ENCODE assay signal across 9 cellular contexts in genomic region chr11:66643745-66644437, GRCh38. TPM values are rescaled to one million over a fixed set of nuclear protein-coding genes. Genes with fewer than 3 reads are reported as not detected.
DNase-seq lines count a peak whose midpoint lies in the region; ATAC-seq and TF ChIP-seq lines count a peak whose summit lies in the region.
"Had no signal": no experiment of that assay in that cellular context is flagged by ENCODE, and none has a peak within 500 bp of the region (broad histone marks: within the 10 kb centered on the region; RNA-seq: fewer than 3 reads in every experiment).

No MANE protein-coding gene starts in this region.

- no peaks in the 10 kb centered on the region for H3K9me2 ChIP-seq in hepatocyte (replicated peaks; ENCODE audit: insufficient read depth)

- H3K4me1 ChIP-seq in left ventricle myocardium inferior: peaks cover 88% of the 10 kb centered on the region
- peaks cover 40% of the 10 kb centered on the region for H3K4me1 ChIP-seq in hepatocyte (ENCODE audit: insufficient read depth)
- peaks cover 78% of the 10 kb centered on the region for H3K4me1 ChIP-seq in vagina

- 94% methylated on average over 24 of the region's 24 CpGs for WGBS in hepatocyte (ENCODE audit: low lambda C conversion rate, missing lambda C conversion rate)

- H3K27ac ChIP-seq in left ventricle myocardium inferior (replicated peaks) (no peak overlapping the region), hepatocyte (no peak overlapping the region), vagina (no peak overlapping the region)

- H3K27me3 ChIP-seq in left ventricle myocardium inferior (ENCODE audit: low read depth) (no peaks in the 10 kb centered on the region), hepatocyte (no peaks in the 10 kb centered on the region), vagina (no peaks in the 10 kb centered on the region)

- peaks cover 79% of the 10 kb centered on the region for H3K36me3 ChIP-seq in left ventricle myocardium inferior
- H3K36me3 ChIP-seq in hepatocyte (replicated peaks; ENCODE audit: insufficient read depth, low read depth): peaks cover 3% of the 10 kb centered on the region
- H3K36me3 ChIP-seq in vagina: peaks cover 0 to 74% of the 10 kb centered on the region in 2 donors

- H4K20me1 ChIP-seq in hepatocyte (ENCODE audit: insufficient read depth, poor library complexity, severe bottlenecking): peaks cover 99% of the 10 kb centered on the region

- TF ChIP-seq POLR2A in vagina (IDR thresholded peaks at IDR 0.05): no peak

- TF ChIP-seq CTCF in left ventricle myocardium inferior (IDR thresholded peaks at IDR 0.05; ENCODE audit: borderline replicate concordance): no peak
- TF ChIP-seq CTCF in hepatocyte (IDR thresholded peaks at IDR 0.05; ENCODE audit: poor library complexity): no peak
- TF ChIP-seq CTCF in vagina (IDR thresholded peaks at IDR 0.05): no peak

- DNase-seq in left ventricle myocardium inferior (no peak), left ventricle myocardium superior (no peak), hepatocyte (ENCODE audit: low spot score) (no peak), vagina (ENCODE audit: extremely low spot score in 2 of 2) (no peak), cardiac septum (ENCODE audit: low spot score) (no peak)
- DNase-seq: NCI-H1105; stimulated activated CD4-positive, alpha-beta T cell treated with anti-CD3 and anti-CD28 coated beads, Interleukin-4, amount 100 ng/mL, for 4 hours had no signal

- H2AFZ ChIP-seq in hepatocyte: no peak overlapping the region

- peaks cover 100% of the 10 kb centered on the region for H3K79me2 ChIP-seq in hepatocyte

- intact Hi-C loops in left ventricle myocardium inferior (cut with micrococcal nuclease): no loop called here
- intact Hi-C loops in left ventricle myocardium superior (cut with micrococcal nuclease): no loop called here
- intact Hi-C loops in vagina (cut with DNase I): no loop called here
- intact Hi-C loops in cardiac septum (cut with DNase I): no loop called here

- H3K9me3 ChIP-seq in left ventricle myocardium inferior (replicated peaks) (no peaks in the 10 kb centered on the region), hepatocyte (ENCODE audit: low read depth) (no peaks in the 10 kb centered on the region), vagina (no peaks in the 10 kb centered on the region)

- ATAC-seq in left ventricle myocardium superior (no peak), GM21619 (IDR thresholded peaks at IDR 0.05; ENCODE audit: unreplicated experiment) (no peak)

- H3K4me2 ChIP-seq in hepatocyte: peak overlapping the region; percentile 96

- peak overlapping the region; percentile 88 for H3K4me3 ChIP-seq in left ventricle myocardium inferior
- no peak overlapping the region for H3K4me3 ChIP-seq in hepatocyte
- H3K4me3 ChIP-seq in vagina: peak overlapping the region; percentile 1 to 9

RNA-seq across cellular contexts. Expression of gene RBM4, which starts 5.4 kb away (rescaled TPM):
- total RNA-seq in left ventricle myocardium inferior (57.1 TPM), left ventricle myocardium superior (69.5 TPM), hepatocyte (129 and 150 TPM in 2 replicates), vagina (61.1 TPM), cardiac septum (60.1 TPM)
- polyA plus RNA-seq in hepatocyte: 139 and 151 TPM in 2 replicates

RNA-seq across cellular contexts. Expression of gene RBM14, which starts 27.5 kb away (rescaled TPM):
- total RNA-seq in left ventricle myocardium inferior (37.9 TPM), left ventricle myocardium superior (31.4 TPM), hepatocyte (29.5 and 31.1 TPM in 2 replicates), vagina (34.9 TPM), cardiac septum (35.2 TPM)
- 66.3 and 70.7 TPM in 2 replicates for polyA plus RNA-seq in hepatocyte

RNA-seq across cellular contexts. Expression of gene RBM4B, which starts 33.8 kb away (rescaled TPM):
- 11.8 TPM for total RNA-seq in left ventricle myocardium inferior
- total RNA-seq in left ventricle myocardium superior: 13.1 TPM
- 25.7 and 26.7 TPM in 2 replicates for total RNA-seq in hepatocyte
- polyA plus RNA-seq in hepatocyte: 32.4 and 33.4 TPM in 2 replicates
- total RNA-seq in vagina: 17.4 TPM
- total RNA-seq in cardiac septum: 11.1 TPM

RNA-seq across cellular contexts. Expression of gene CCS, which starts 50.9 kb away (rescaled TPM):
- 25.3 TPM for total RNA-seq in left ventricle myocardium inferior
- 26.8 TPM for total RNA-seq in left ventricle myocardium superior
- total RNA-seq in hepatocyte: 32.2 and 41.5 TPM in 2 replicates
- 97.8 and 127 TPM in 2 replicates for polyA plus RNA-seq in hepatocyte
- total RNA-seq in vagina: 42.5 TPM
- 21.9 TPM for total RNA-seq in cardiac septum

RNA-seq across cellular contexts. Expression of gene CCDC87, which starts 51.0 kb away (rescaled TPM):
- total RNA-seq in left ventricle myocardium inferior: 0.41 TPM
- total RNA-seq in left ventricle myocardium superior: 0.25 TPM
- 0.36 and 0.53 TPM in 2 replicates for total RNA-seq in hepatocyte
- 0.22 TPM in 1 of 2 replicates, not detected in the other for polyA plus RNA-seq in hepatocyte
- 0.74 TPM for total RNA-seq in vagina
- total RNA-seq in cardiac septum: 0.43 TPM
- total RNA-seq: urinary bladder had no signal
